ENCODE assay signal across 1 cellular context in the genomic region with DNA sequence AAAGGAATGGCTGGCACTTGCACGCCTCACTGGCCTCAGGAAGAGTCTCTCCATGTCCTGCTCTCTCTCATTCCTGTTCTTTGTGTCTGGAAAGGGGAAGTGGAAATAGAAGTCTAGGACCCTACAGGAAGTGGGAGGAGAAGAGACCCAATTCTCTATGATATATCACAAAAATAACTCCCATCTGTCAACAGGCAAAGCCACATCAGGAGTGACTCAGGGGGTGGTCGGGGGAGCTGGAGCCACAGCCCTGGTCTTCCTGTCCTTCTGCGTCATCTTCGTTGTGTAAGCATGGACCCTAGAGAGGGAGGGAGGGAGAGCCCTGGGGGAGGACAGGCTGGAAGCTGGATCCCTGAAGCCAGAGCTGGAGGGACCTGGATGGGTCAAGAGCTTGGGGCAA.
A peak's percentile ranks its signal among the peaks of the same experiment; 100 is the strongest.
TF ChIP-seq lines count a peak whose summit lies in the region.

No MANE protein-coding gene starts in this region.

TF ChIP-seq in K562, 482 proteins besides CTCF, POLR2A, EP300 and RAD21 (continued from another document and continues in another):
- TF ChIP-seq, protein P1, sequence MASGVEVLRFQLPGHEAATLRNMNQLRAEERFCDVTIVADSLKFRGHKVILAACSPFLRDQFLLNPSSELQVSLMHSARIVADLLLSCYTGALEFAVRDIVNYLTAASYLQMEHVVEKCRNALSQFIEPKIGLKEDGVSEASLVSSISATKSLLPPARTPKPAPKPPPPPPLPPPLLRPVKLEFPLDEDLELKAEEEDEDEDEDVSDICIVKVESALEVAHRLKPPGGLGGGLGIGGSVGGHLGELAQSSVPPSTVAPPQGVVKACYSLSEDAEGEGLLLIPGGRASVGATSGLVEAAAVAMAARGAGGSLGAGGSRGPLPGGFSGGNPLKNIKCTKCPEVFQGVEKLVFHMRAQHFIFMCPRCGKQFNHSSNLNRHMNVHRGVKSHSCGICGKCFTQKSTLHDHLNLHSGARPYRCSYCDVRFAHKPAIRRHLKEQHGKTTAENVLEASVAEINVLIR (CRISPR knock-in tag; IDR thresholded peaks at IDR 0.05), result peak; percentile 74; the same call in 1 of the 2 replicates
- TF ChIP-seq MTA1 (IDR thresholded peaks at IDR 0.05; ENCODE audit: borderline replicate concordance) (peak; percentile 36; the same call in 1 of the 2 replicates), ETV6 (IDR thresholded peaks at IDR 0.05; ENCODE audit: borderline replicate concordance in 1 of 2, low read depth in 2 of 2, low read length in 1 of 2) (peak; percentile 80 to 95; a peak in 3 of 4 replicates), ETV6 (CRISPR knock-in tag; IDR thresholded peaks at IDR 0.05; ENCODE audit: borderline replicate concordance) (no peak), BRD4 (IDR thresholded peaks at IDR 0.05) (no peak), HDAC3 (IDR thresholded peaks at IDR 0.05; ENCODE audit: borderline replicate concordance, partially characterized antibody) (no peak), ZNF175 (CRISPR knock-in tag; IDR thresholded peaks at IDR 0.05; ENCODE audit: low read depth) (0 out of 2 replicates have a peak, but pooled peaks have one; percentile 3), ZNF589 (CRISPR knock-in tag; IDR thresholded peaks at IDR 0.05; ENCODE audit: low read depth) (0 out of 2 replicates have a peak, but pooled peaks have one; percentile 43), ETV1 (tag; conservative IDR thresholded peaks at IDR 0.05; ENCODE audit: low read depth) (peak; percentile 27; the same call in 1 of the 2 replicates), SMAD4 (CRISPR knock-in tag; conservative IDR thresholded peaks at IDR 0.05) (0 out of 2 replicates have a peak, but pooled peaks have one; percentile 25), EGR1 (conservative IDR thresholded peaks at IDR 0.05) (peak; percentile 42), GABPB2 (CRISPR knock-in tag; conservative IDR thresholded peaks at IDR 0.05) (no peak), JUNB (CRISPR knock-in tag; conservative IDR thresholded peaks at IDR 0.05) (no peak), NFE2 (IDR thresholded peaks at IDR 0.05; ENCODE audit: low read depth) (peak; percentile 40; the same call in 1 of the 2 replicates), ZNF239 (CRISPR knock-in tag; IDR thresholded peaks at IDR 0.05) (no peak), ZBTB8A (IDR thresholded peaks at IDR 0.05; ENCODE audit: partially characterized antibody) (no peak), MEIS2 (IDR thresholded peaks at IDR 0.05; ENCODE audit: partially characterized antibody) (peak; percentile 97), MEF2D (tag; conservative IDR thresholded peaks at IDR 0.05; ENCODE audit: low read depth) (peak; percentile 80), CBX1 (IDR thresholded peaks at IDR 0.05; ENCODE audit: low read depth) (no peak), HNRNPLL (IDR thresholded peaks at IDR 0.05; ENCODE audit: low read depth, low read length, poor library complexity, severe bottlenecking) (peak; percentile 40), ARHGAP35 (IDR thresholded peaks at IDR 0.05; ENCODE audit: partially characterized antibody) (no peak), CBX5 (IDR thresholded peaks at IDR 0.05; ENCODE audit: borderline replicate concordance, low read depth) (no peak), NRF1 (conservative IDR thresholded peaks at IDR 0.05 in 1 of 2, IDR thresholded peaks at IDR 0.05 in 1 of 2) (peak in 1 of 2 experiments; percentile 11; a peak in 1 of 4 replicates), ZNF717 (CRISPR knock-in tag; IDR thresholded peaks at IDR 0.05) (no peak), TGIF2 (CRISPR knock-in tag; IDR thresholded peaks at IDR 0.05) (no peak), RB1 (IDR thresholded peaks at IDR 0.05; ENCODE audit: low read depth) (no peak), SPI1 (IDR thresholded peaks at IDR 0.05; ENCODE audit: borderline replicate concordance, low read depth, low read length) (peak; percentile 99)
- TF ChIP-seq, protein P2, sequence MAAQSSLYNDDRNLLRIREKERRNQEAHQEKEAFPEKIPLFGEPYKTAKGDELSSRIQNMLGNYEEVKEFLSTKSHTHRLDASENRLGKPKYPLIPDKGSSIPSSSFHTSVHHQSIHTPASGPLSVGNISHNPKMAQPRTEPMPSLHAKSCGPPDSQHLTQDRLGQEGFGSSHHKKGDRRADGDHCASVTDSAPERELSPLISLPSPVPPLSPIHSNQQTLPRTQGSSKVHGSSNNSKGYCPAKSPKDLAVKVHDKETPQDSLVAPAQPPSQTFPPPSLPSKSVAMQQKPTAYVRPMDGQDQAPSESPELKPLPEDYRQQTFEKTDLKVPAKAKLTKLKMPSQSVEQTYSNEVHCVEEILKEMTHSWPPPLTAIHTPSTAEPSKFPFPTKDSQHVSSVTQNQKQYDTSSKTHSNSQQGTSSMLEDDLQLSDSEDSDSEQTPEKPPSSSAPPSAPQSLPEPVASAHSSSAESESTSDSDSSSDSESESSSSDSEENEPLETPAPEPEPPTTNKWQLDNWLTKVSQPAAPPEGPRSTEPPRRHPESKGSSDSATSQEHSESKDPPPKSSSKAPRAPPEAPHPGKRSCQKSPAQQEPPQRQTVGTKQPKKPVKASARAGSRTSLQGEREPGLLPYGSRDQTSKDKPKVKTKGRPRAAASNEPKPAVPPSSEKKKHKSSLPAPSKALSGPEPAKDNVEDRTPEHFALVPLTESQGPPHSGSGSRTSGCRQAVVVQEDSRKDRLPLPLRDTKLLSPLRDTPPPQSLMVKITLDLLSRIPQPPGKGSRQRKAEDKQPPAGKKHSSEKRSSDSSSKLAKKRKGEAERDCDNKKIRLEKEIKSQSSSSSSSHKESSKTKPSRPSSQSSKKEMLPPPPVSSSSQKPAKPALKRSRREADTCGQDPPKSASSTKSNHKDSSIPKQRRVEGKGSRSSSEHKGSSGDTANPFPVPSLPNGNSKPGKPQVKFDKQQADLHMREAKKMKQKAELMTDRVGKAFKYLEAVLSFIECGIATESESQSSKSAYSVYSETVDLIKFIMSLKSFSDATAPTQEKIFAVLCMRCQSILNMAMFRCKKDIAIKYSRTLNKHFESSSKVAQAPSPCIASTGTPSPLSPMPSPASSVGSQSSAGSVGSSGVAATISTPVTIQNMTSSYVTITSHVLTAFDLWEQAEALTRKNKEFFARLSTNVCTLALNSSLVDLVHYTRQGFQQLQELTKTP (IDR thresholded peaks at IDR 0.05; ENCODE audit: low read depth in 1 of 2, partially characterized antibody in 2 of 2), result no peak
- TF ChIP-seq, protein P3, sequence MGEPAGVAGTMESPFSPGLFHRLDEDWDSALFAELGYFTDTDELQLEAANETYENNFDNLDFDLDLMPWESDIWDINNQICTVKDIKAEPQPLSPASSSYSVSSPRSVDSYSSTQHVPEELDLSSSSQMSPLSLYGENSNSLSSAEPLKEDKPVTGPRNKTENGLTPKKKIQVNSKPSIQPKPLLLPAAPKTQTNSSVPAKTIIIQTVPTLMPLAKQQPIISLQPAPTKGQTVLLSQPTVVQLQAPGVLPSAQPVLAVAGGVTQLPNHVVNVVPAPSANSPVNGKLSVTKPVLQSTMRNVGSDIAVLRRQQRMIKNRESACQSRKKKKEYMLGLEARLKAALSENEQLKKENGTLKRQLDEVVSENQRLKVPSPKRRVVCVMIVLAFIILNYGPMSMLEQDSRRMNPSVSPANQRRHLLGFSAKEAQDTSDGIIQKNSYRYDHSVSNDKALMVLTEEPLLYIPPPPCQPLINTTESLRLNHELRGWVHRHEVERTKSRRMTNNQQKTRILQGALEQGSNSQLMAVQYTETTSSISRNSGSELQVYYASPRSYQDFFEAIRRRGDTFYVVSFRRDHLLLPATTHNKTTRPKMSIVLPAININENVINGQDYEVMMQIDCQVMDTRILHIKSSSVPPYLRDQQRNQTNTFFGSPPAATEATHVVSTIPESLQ (CRISPR knock-in tag; IDR thresholded peaks at IDR 0.05), result peak; percentile 47; the same call in 1 of the 2 replicates
- TF ChIP-seq, protein P4, sequence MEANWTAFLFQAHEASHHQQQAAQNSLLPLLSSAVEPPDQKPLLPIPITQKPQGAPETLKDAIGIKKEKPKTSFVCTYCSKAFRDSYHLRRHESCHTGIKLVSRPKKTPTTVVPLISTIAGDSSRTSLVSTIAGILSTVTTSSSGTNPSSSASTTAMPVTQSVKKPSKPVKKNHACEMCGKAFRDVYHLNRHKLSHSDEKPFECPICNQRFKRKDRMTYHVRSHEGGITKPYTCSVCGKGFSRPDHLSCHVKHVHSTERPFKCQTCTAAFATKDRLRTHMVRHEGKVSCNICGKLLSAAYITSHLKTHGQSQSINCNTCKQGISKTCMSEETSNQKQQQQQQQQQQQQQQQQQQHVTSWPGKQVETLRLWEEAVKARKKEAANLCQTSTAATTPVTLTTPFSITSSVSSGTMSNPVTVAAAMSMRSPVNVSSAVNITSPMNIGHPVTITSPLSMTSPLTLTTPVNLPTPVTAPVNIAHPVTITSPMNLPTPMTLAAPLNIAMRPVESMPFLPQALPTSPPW (CRISPR knock-in tag; IDR thresholded peaks at IDR 0.05), result peak; percentile 86
- TF ChIP-seq, protein P5, sequence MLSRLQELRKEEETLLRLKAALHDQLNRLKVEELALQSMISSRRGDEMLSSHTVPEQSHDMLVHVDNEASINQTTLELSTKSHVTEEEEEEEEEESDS (CRISPR knock-in tag; IDR thresholded peaks at IDR 0.05), result no peak
- TF ChIP-seq, protein P6, sequence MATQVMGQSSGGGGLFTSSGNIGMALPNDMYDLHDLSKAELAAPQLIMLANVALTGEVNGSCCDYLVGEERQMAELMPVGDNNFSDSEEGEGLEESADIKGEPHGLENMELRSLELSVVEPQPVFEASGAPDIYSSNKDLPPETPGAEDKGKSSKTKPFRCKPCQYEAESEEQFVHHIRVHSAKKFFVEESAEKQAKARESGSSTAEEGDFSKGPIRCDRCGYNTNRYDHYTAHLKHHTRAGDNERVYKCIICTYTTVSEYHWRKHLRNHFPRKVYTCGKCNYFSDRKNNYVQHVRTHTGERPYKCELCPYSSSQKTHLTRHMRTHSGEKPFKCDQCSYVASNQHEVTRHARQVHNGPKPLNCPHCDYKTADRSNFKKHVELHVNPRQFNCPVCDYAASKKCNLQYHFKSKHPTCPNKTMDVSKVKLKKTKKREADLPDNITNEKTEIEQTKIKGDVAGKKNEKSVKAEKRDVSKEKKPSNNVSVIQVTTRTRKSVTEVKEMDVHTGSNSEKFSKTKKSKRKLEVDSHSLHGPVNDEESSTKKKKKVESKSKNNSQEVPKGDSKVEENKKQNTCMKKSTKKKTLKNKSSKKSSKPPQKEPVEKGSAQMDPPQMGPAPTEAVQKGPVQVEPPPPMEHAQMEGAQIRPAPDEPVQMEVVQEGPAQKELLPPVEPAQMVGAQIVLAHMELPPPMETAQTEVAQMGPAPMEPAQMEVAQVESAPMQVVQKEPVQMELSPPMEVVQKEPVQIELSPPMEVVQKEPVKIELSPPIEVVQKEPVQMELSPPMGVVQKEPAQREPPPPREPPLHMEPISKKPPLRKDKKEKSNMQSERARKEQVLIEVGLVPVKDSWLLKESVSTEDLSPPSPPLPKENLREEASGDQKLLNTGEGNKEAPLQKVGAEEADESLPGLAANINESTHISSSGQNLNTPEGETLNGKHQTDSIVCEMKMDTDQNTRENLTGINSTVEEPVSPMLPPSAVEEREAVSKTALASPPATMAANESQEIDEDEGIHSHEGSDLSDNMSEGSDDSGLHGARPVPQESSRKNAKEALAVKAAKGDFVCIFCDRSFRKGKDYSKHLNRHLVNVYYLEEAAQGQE (CRISPR knock-in tag; IDR thresholded peaks at IDR 0.05; ENCODE audit: low read depth), result no peak
- TF ChIP-seq, protein P7, sequence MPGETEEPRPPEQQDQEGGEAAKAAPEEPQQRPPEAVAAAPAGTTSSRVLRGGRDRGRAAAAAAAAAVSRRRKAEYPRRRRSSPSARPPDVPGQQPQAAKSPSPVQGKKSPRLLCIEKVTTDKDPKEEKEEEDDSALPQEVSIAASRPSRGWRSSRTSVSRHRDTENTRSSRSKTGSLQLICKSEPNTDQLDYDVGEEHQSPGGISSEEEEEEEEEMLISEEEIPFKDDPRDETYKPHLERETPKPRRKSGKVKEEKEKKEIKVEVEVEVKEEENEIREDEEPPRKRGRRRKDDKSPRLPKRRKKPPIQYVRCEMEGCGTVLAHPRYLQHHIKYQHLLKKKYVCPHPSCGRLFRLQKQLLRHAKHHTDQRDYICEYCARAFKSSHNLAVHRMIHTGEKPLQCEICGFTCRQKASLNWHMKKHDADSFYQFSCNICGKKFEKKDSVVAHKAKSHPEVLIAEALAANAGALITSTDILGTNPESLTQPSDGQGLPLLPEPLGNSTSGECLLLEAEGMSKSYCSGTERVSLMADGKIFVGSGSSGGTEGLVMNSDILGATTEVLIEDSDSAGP (CRISPR knock-in tag; IDR thresholded peaks at IDR 0.05), result no peak
- TF ChIP-seq, protein P8, sequence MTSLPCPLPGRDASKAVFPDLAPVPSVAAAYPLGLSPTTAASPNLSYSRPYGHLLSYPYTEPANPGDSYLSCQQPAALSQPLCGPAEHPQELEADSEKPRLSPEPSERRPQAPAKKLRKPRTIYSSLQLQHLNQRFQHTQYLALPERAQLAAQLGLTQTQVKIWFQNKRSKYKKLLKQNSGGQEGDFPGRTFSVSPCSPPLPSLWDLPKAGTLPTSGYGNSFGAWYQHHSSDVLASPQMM (CRISPR knock-in tag; IDR thresholded peaks at IDR 0.05), result no peak
- TF ChIP-seq, protein P9, sequence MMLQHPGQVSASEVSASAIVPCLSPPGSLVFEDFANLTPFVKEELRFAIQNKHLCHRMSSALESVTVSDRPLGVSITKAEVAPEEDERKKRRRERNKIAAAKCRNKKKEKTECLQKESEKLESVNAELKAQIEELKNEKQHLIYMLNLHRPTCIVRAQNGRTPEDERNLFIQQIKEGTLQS (IDR thresholded peaks at IDR 0.05), result peak; percentile 81
- TF ChIP-seq, protein P9 (CRISPR knock-in tag; conservative IDR thresholded peaks at IDR 0.05), result no peak
- TF ChIP-seq, protein P10, sequence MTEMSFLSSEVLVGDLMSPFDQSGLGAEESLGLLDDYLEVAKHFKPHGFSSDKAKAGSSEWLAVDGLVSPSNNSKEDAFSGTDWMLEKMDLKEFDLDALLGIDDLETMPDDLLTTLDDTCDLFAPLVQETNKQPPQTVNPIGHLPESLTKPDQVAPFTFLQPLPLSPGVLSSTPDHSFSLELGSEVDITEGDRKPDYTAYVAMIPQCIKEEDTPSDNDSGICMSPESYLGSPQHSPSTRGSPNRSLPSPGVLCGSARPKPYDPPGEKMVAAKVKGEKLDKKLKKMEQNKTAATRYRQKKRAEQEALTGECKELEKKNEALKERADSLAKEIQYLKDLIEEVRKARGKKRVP (CRISPR knock-in tag; IDR thresholded peaks at IDR 0.05), result no peak
